ENCODE assay signal across 1 cellular context in the genomic region with DNA sequence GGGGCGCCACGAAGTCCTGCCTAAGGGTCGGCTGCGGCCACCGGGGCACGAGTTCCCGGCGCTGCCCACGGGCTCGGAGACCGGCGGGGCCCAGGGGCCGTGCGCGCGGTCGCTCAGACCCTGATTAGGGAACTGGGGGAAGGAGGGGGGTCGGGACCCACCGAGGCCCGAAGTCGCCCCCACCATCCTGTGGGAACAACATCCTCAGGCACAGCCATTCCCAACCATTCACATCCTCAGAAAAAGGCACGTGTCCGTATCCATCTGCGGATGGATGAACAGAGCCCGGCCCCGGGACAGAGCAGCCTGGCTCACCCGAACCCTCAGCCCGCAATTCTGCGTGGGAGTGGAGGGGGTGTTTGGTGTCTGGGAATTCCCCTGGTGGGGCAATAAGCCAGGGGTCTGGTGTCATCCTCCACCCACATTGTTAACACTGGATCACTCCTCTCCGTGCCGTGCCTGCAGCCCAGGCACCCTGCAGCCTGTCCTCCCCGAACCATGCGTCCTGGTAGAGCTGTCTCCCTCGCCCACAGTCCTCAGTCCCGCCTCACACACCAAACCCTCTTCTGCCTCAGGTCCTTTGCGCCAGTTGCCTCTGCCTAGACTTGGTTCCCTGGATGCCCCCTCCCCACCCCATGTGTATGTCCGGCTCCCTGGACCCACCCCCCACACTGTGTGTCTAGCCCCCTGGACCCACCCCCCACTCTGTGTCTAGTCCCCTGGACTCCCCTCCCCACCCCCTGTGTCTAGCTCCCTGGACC.
A peak's percentile ranks its signal among the peaks of the same experiment; 100 is the strongest.
TF ChIP-seq lines count a peak whose summit lies in the region.

No MANE protein-coding gene starts in this region.

TF ChIP-seq in K562, 482 proteins besides CTCF, POLR2A, EP300 and RAD21 (continued from another document and continues in another):
- TF ChIP-seq, protein P1, sequence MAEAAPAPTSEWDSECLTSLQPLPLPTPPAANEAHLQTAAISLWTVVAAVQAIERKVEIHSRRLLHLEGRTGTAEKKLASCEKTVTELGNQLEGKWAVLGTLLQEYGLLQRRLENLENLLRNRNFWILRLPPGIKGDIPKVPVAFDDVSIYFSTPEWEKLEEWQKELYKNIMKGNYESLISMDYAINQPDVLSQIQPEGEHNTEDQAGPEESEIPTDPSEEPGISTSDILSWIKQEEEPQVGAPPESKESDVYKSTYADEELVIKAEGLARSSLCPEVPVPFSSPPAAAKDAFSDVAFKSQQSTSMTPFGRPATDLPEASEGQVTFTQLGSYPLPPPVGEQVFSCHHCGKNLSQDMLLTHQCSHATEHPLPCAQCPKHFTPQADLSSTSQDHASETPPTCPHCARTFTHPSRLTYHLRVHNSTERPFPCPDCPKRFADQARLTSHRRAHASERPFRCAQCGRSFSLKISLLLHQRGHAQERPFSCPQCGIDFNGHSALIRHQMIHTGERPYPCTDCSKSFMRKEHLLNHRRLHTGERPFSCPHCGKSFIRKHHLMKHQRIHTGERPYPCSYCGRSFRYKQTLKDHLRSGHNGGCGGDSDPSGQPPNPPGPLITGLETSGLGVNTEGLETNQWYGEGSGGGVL (CRISPR knock-in tag; IDR thresholded peaks at IDR 0.05) = no peak
- TF ChIP-seq ZNF583 (CRISPR knock-in tag; IDR thresholded peaks at IDR 0.05) (no peak), SMAD1 (IDR thresholded peaks at IDR 0.05; ENCODE audit: low read depth, low read length, partially characterized antibody) (no peak), ZNF384 (IDR thresholded peaks at IDR 0.05; ENCODE audit: low read depth, low read length) (no peak), GTF2A2 (tag; IDR thresholded peaks at IDR 0.05) (no peak), FUS (optimal IDR thresholded peaks at IDR 0.05; ENCODE audit: low read depth, low read length) (no peak), SMARCA4 (IDR thresholded peaks at IDR 0.05) (no peak), ZNF407 (IDR thresholded peaks at IDR 0.05; ENCODE audit: low read depth) (no peak), EP400 (IDR thresholded peaks at IDR 0.05) (peak; percentile 46), CBX3 (IDR thresholded peaks at IDR 0.05; ENCODE audit: borderline replicate concordance in 1 of 2, low read length in 2 of 2) (no peak), ZNF232 (CRISPR knock-in tag; IDR thresholded peaks at IDR 0.05) (no peak), SPI1 (IDR thresholded peaks at IDR 0.05; ENCODE audit: borderline replicate concordance, low read depth, low read length) (no peak), GATAD2A (IDR thresholded peaks at IDR 0.05) (no peak), ZBTB43 (CRISPR knock-in tag; IDR thresholded peaks at IDR 0.05) (no peak), RB1 (IDR thresholded peaks at IDR 0.05; ENCODE audit: low read depth) (no peak), SMARCE1 (IDR thresholded peaks at IDR 0.05) (no peak), TRIM28 (IDR thresholded peaks at IDR 0.05) (no peak), U2AF1 (optimal IDR thresholded peaks at IDR 0.05; ENCODE audit: low read depth, low read length) (no peak), NUFIP1 (IDR thresholded peaks at IDR 0.05; ENCODE audit: partially characterized antibody) (no peak), ZNF589 (CRISPR knock-in tag; IDR thresholded peaks at IDR 0.05; ENCODE audit: low read depth) (no peak), SP1 (CRISPR knock-in tag; IDR thresholded peaks at IDR 0.05) (no peak), BRD4 (IDR thresholded peaks at IDR 0.05) (no peak; the same call in 1 of the 2 replicates), CHD4 (IDR thresholded peaks at IDR 0.05; ENCODE audit: insufficient read depth, insufficient replicate concordance, low read depth, low read length, poor library complexity, severe bottlenecking) (no peak), FOXM1 (IDR thresholded peaks at IDR 0.05; ENCODE audit: low read depth) (no peak), FOXM1 (CRISPR knock-in tag; IDR thresholded peaks at IDR 0.05; ENCODE audit: low read depth) (no peak), NRF1 (conservative IDR thresholded peaks at IDR 0.05 in 1 of 2, IDR thresholded peaks at IDR 0.05 in 1 of 2) (0 out of 4 replicates have a peak, but pooled peaks of 1 of the 2 experiments have one; percentile 9), ZNF518B (CRISPR knock-in tag; IDR thresholded peaks at IDR 0.05) (no peak), TARDBP (IDR thresholded peaks at IDR 0.05) (no peak), SAFB2 (IDR thresholded peaks at IDR 0.05; ENCODE audit: borderline replicate concordance, low read depth, low read length, severe bottlenecking) (no peak), HSF4 (CRISPR knock-in tag; IDR thresholded peaks at IDR 0.05; ENCODE audit: borderline replicate concordance) (no peak), ZNF668 (CRISPR knock-in tag; IDR thresholded peaks at IDR 0.05) (no peak)
- TF ChIP-seq, protein P2, sequence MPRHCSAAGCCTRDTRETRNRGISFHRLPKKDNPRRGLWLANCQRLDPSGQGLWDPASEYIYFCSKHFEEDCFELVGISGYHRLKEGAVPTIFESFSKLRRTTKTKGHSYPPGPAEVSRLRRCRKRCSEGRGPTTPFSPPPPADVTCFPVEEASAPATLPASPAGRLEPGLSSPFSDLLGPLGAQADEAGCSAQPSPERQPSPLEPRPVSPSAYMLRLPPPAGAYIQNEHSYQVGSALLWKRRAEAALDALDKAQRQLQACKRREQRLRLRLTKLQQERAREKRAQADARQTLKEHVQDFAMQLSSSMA (CRISPR knock-in tag; IDR thresholded peaks at IDR 0.05) = no peak
- TF ChIP-seq, protein P3, sequence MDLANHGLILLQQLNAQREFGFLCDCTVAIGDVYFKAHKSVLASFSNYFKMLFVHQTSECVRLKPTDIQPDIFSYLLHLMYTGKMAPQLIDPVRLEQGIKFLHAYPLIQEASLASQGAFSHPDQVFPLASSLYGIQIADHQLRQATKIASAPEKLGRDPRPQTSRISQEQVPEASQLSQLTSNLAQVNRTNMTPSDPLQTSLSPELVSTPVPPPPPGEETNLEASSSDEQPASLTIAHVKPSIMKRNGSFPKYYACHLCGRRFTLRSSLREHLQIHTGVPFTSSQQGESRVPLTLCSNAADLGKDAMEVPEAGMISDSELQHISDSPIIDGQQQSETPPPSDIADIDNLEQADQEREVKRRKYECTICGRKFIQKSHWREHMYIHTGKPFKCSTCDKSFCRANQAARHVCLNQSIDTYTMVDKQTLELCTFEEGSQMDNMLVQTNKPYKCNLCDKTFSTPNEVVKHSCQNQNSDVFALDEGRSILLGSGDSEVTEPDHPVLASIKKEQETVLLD (IDR thresholded peaks at IDR 0.05) = peak; percentile 72
- TF ChIP-seq, protein P4, sequence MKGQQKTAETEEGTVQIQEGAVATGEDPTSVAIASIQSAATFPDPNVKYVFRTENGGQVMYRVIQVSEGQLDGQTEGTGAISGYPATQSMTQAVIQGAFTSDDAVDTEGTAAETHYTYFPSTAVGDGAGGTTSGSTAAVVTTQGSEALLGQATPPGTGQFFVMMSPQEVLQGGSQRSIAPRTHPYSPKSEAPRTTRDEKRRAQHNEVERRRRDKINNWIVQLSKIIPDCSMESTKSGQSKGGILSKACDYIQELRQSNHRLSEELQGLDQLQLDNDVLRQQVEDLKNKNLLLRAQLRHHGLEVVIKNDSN (CRISPR knock-in tag; IDR thresholded peaks at IDR 0.05) = peak; percentile 91
- TF ChIP-seq, protein P5, sequence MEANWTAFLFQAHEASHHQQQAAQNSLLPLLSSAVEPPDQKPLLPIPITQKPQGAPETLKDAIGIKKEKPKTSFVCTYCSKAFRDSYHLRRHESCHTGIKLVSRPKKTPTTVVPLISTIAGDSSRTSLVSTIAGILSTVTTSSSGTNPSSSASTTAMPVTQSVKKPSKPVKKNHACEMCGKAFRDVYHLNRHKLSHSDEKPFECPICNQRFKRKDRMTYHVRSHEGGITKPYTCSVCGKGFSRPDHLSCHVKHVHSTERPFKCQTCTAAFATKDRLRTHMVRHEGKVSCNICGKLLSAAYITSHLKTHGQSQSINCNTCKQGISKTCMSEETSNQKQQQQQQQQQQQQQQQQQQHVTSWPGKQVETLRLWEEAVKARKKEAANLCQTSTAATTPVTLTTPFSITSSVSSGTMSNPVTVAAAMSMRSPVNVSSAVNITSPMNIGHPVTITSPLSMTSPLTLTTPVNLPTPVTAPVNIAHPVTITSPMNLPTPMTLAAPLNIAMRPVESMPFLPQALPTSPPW (CRISPR knock-in tag; IDR thresholded peaks at IDR 0.05) = no peak; the same call in 1 of the 2 replicates
- TF ChIP-seq, protein P6, sequence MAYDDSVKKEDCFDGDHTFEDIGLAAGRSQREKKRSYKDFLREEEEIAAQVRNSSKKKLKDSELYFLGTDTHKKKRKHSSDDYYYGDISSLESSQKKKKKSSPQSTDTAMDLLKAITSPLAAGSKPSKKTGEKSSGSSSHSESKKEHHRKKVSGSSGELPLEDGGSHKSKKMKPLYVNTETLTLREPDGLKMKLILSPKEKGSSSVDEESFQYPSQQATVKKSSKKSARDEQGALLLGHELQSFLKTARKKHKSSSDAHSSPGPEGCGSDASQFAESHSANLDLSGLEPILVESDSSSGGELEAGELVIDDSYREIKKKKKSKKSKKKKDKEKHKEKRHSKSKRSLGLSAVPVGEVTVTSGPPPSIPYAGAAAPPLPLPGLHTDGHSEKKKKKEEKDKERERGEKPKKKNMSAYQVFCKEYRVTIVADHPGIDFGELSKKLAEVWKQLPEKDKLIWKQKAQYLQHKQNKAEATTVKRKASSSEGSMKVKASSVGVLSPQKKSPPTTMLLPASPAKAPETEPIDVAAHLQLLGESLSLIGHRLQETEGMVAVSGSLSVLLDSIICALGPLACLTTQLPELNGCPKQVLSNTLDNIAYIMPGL (CRISPR knock-in tag; IDR thresholded peaks at IDR 0.05) = no peak
